Comparison of ENCODE assay signal across 1 cellular context in genomic region chr1:182839209-182840065, GRCh38.
A peak's percentile ranks its signal among the peaks of the same experiment; 100 is the strongest.
TF ChIP-seq lines count a peak whose summit lies in the region.

Gene DHX9 (plus strand): TSS chr1:182839347. CDS start chr1:182842567, 3,220 bp downstream.

TF ChIP-seq in K562, 482 proteins besides CTCF, POLR2A, EP300 and RAD21 (continued from another document and continues in another):
- TF ChIP-seq ZNF407 (IDR thresholded peaks at IDR 0.05; ENCODE audit: low read depth) (peak; percentile 78), NCOA4 (IDR thresholded peaks at IDR 0.05; ENCODE audit: partially characterized antibody) (peak; percentile 35), RBM39 (optimal IDR thresholded peaks at IDR 0.05; ENCODE audit: low read depth, low read length) (peak; percentile 73), ZBTB33 (CRISPR knock-in tag; IDR thresholded peaks at IDR 0.05) (peak; percentile 21; the same call in 1 of the 2 replicates), HES1 (IDR thresholded peaks at IDR 0.05; ENCODE audit: low read depth) (peak; percentile 79; the same call in 1 of the 2 replicates), HDAC2 (IDR thresholded peaks at IDR 0.05) (no peak; the same call in none of the 2 replicates), MITF (IDR thresholded peaks at IDR 0.05) (no peak; the same call in 1 of the 2 replicates), GATAD2A (IDR thresholded peaks at IDR 0.05) (no peak), MEIS2 (IDR thresholded peaks at IDR 0.05; ENCODE audit: partially characterized antibody) (peak; percentile 71), CXXC5 (CRISPR knock-in tag; IDR thresholded peaks at IDR 0.05) (peak; percentile 87), FOXA3 (CRISPR knock-in tag; conservative IDR thresholded peaks at IDR 0.05 in 1 of 2, IDR thresholded peaks at IDR 0.05 in 1 of 2) (peak in 1 of 2 experiments; percentile 72; a peak in 2 of 4 replicates), CREM (IDR thresholded peaks at IDR 0.05; ENCODE audit: low read depth) (peak; percentile 66), MEF2D (tag; conservative IDR thresholded peaks at IDR 0.05; ENCODE audit: low read depth) (0 out of 2 replicates have a peak, but pooled peaks have one; percentile 34), ZNF431 (CRISPR knock-in tag; IDR thresholded peaks at IDR 0.05) (no peak; the same call in none of the 2 replicates), XRCC3 (IDR thresholded peaks at IDR 0.05) (no peak), DIDO1 (tag; IDR thresholded peaks at IDR 0.05; ENCODE audit: low read depth) (no peak), FOXP4 (CRISPR knock-in tag; IDR thresholded peaks at IDR 0.05; ENCODE audit: borderline replicate concordance) (0 out of 2 replicates have a peak, but pooled peaks have one; percentile 24), JUN (IDR thresholded peaks at IDR 0.05; ENCODE audit: borderline replicate concordance, low read depth, low read length) (peak; percentile 20; the same call in 1 of the 2 replicates), JUN (CRISPR knock-in tag; IDR thresholded peaks at IDR 0.05; ENCODE audit: borderline replicate concordance) (peak; percentile 83; the same call in 1 of the 2 replicates)
- TF ChIP-seq, protein P1, sequence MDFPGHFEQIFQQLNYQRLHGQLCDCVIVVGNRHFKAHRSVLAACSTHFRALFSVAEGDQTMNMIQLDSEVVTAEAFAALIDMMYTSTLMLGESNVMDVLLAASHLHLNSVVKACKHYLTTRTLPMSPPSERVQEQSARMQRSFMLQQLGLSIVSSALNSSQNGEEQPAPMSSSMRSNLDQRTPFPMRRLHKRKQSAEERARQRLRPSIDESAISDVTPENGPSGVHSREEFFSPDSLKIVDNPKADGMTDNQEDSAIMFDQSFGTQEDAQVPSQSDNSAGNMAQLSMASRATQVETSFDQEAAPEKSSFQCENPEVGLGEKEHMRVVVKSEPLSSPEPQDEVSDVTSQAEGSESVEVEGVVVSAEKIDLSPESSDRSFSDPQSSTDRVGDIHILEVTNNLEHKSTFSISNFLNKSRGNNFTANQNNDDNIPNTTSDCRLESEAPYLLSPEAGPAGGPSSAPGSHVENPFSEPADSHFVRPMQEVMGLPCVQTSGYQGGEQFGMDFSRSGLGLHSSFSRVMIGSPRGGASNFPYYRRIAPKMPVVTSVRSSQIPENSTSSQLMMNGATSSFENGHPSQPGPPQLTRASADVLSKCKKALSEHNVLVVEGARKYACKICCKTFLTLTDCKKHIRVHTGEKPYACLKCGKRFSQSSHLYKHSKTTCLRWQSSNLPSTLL (IDR thresholded peaks at IDR 0.05) = no peak
- TF ChIP-seq, protein P2, sequence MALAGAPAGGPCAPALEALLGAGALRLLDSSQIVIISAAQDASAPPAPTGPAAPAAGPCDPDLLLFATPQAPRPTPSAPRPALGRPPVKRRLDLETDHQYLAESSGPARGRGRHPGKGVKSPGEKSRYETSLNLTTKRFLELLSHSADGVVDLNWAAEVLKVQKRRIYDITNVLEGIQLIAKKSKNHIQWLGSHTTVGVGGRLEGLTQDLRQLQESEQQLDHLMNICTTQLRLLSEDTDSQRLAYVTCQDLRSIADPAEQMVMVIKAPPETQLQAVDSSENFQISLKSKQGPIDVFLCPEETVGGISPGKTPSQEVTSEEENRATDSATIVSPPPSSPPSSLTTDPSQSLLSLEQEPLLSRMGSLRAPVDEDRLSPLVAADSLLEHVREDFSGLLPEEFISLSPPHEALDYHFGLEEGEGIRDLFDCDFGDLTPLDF (CRISPR knock-in tag; IDR thresholded peaks at IDR 0.05) = peak; percentile 95
- TF ChIP-seq, protein P3, sequence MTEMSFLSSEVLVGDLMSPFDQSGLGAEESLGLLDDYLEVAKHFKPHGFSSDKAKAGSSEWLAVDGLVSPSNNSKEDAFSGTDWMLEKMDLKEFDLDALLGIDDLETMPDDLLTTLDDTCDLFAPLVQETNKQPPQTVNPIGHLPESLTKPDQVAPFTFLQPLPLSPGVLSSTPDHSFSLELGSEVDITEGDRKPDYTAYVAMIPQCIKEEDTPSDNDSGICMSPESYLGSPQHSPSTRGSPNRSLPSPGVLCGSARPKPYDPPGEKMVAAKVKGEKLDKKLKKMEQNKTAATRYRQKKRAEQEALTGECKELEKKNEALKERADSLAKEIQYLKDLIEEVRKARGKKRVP (CRISPR knock-in tag; IDR thresholded peaks at IDR 0.05) = no peak; the same call in 1 of the 2 replicates
